8 cellular contexts compared by ENCODE assay signal in the genomic region with DNA sequence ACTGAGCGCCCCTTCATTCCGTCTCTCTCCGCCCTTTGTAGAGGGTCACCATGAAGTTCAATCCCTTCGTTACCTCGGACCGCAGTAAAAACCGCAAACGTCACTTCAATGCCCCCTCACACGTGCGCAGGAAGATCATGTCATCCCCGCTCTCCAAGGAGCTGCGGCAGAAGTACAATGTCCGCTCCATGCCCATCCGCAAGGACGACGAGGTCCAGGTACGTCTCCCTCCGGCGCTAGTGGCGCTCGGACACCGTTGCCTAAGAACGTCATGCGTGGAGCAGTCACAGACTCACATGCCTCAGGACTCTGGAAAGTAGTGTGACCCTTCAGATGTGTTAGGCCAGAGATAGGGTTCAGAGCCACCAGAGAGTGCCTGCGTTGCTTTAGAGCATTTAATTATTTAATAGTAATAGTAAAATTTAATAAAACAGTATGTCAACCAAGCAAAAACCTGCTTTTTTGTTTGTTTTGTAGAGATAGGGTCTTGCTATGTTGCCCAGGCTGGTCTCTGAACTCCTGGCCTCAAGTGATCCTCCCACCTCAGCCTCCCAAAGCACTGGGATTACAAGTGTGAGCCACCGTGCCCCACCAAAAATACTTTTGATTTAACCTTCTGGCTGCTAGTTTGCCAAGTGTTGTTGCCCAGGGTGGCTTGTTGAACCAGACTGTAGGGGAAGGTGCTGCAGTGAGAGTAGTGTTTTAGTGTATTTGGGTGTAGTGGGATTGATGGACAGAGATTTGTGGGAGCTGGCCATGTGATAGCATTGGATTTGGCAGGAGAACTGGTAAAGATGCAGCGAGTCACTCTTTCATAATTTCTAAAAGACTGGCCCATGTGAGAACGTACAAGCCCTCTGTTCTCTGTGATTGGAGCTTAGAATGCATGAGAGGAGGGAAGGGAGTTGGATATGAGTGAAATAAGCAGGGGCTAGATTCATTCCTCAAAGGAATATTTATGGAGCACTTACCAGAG. TPM values are rescaled to one million over a fixed set of nuclear protein-coding genes. Genes with fewer than 3 reads are reported as not detected.
DNase-seq lines count a peak whose midpoint lies in the region; ATAC-seq lines count a peak whose summit lies in the region.

No MANE protein-coding gene starts in this region.

- H3K4me1 ChIP-seq in subcutaneous abdominal adipose tissue (ENCODE audit: control insufficient read depth in 5 of 5, insufficient read depth in 5 of 5, low read length in 5 of 5) = peaks cover 4 to 23% (median 20%) of the 10 kb centered on the region in 5 donors

- peaks cover 6 to 20% of the 10 kb centered on the region in 2 donors for H3K36me3 Mint-ChIP-seq in activated naive CD4-positive, alpha-beta T cell treated with anti-CD3 and anti-CD28 coated beads, Interleukin-2, amount 50 U/mL, for 72 hours

- H3K27ac Mint-ChIP-seq in activated naive CD4-positive, alpha-beta T cell treated with anti-CD3 and anti-CD28 coated beads, Interleukin-2, amount 50 U/mL, for 72 hours = peak overlapping the region; percentile 98 to 100

- DNase-seq in DMS53 (lab: John Stamatoyannopoulos, UW) = peak; percentile 45
- no peak for DNase-seq in DMS53 treated with DMSO at 0.1 percent for 48 hours (lab: John Stamatoyannopoulos, UW; ENCODE audit: unreplicated experiment)
- DNase-seq in activated naive CD4-positive, alpha-beta T cell treated with anti-CD3 and anti-CD28 coated beads, Interleukin-2, amount 50 U/mL, for 72 hours (ENCODE audit: low spot score in 2 of 2) = no peak
- no peak for DNase-seq in SW480 (ENCODE audit: low spot score)

- no peak overlapping the region for H3K27ac ChIP-seq in subcutaneous abdominal adipose tissue (ENCODE audit: low read depth, low read length)

- peaks cover 8 to 14% (median 11%) of the 10 kb centered on the region in 5 donors for H3K36me3 ChIP-seq in subcutaneous abdominal adipose tissue (ENCODE audit: control insufficient read depth in 5 of 5, insufficient read depth in 5 of 5, low read length in 5 of 5)

- H3K4me3 ChIP-seq in iPS-18c (ENCODE audit: insufficient read depth, low read depth, low read length) = peak overlapping the region; percentile 100
- H3K4me3 ChIP-seq in subcutaneous abdominal adipose tissue (ENCODE audit: low read depth in 1 of 5, low read length in 5 of 5) = peak overlapping the region; percentile 95 to 100 (median 98)

- H3K27me3 ChIP-seq in subcutaneous abdominal adipose tissue (ENCODE audit: control insufficient read depth in 5 of 5, insufficient read depth in 4 of 5, low read length in 5 of 5) = no peaks in the 10 kb centered on the region

- ATAC-seq in activated naive CD4-positive, alpha-beta T cell treated with anti-CD3 and anti-CD28 coated beads, Interleukin-2, amount 50 U/mL, for 72 hours = peak in 1 of 2 donors; percentile 16
- no peak for ATAC-seq in GM19324 (IDR thresholded peaks at IDR 0.05; ENCODE audit: low FRiP score, unreplicated experiment)
- no peak for ATAC-seq in GM19463 (IDR thresholded peaks at IDR 0.05; ENCODE audit: unreplicated experiment)

- peak overlapping the region; percentile 85 to 100 (median 97) for H3K9ac ChIP-seq in subcutaneous abdominal adipose tissue (ENCODE audit: low read length in 5 of 5)

- no peaks in the 10 kb centered on the region for H3K9me3 ChIP-seq in iPS-18c (ENCODE audit: control insufficient read depth, insufficient read depth, low read length)
- no peaks in the 10 kb centered on the region for H3K9me3 ChIP-seq in subcutaneous abdominal adipose tissue (ENCODE audit: control insufficient read depth in 5 of 5, low read length in 5 of 5)

- H3K9me3 Mint-ChIP-seq in activated naive CD4-positive, alpha-beta T cell treated with anti-CD3 and anti-CD28 coated beads, Interleukin-2, amount 50 U/mL, for 72 hours = no peaks in the 10 kb centered on the region

RNA-seq across cellular contexts. Expression of a gene that starts 0.9 kb away (rescaled TPM):
- total RNA-seq in activated naive CD4-positive, alpha-beta T cell treated with anti-CD3 and anti-CD28 coated beads, Interleukin-2, amount 50 U/mL, for 72 hours = 10 to 100 TPM; 53.5 to 61.6 TPM

RNA-seq across cellular contexts. Expression of a gene that starts 23.5 kb away (rescaled TPM):
- 10 to 100 TPM; 84.7 to 88.3 TPM for total RNA-seq in activated naive CD4-positive, alpha-beta T cell treated with anti-CD3 and anti-CD28 coated beads, Interleukin-2, amount 50 U/mL, for 72 hours
